ENCODE assay signal across 1 cellular context in the genomic region with DNA sequence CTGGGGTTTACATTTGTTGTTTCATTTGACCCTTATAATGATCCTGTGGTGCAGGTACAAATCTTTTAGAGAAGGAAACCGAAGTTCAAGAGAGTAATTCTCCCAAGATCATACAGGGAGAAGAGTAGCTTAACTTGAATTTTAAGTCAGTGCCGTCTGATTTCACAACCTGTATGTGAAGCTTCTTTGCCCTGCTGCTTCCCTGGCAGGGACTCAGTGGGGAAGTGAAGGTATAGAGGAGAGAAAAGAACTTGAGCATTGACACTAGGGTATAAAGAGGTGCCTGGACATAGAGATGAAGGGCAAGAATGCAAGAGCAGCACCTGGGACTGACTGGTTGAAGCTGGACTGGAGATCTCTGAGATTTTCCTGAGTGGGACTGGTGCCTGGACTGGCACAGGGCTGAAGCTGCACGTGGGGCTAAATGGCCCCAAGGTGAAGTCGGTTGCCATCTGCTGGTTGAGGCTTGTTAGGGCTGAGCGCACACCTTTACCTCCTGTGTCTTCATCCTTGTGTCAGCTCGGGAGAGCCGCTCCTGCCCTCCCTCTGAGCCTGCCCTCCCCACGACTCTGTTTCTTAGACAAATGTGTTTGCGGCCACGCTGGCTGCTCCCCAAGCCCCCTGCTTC.
TF ChIP-seq lines count a peak whose summit lies in the region.

No MANE protein-coding gene starts in this region.

TF ChIP-seq in HepG2, 621 proteins besides CTCF, POLR2A, EP300 and RAD21 (continues in another document):
- TF ChIP-seq ZNF547 (CRISPR knock-in tag; IDR thresholded peaks at IDR 0.05) = no peak
- no peak for TF ChIP-seq ZNF616 (CRISPR knock-in tag; IDR thresholded peaks at IDR 0.05; ENCODE audit: low read depth)
- no peak for TF ChIP-seq ZNF883 (CRISPR knock-in tag; IDR thresholded peaks at IDR 0.05; ENCODE audit: not compliant biosample characterization)
- TF ChIP-seq, protein P1, sequence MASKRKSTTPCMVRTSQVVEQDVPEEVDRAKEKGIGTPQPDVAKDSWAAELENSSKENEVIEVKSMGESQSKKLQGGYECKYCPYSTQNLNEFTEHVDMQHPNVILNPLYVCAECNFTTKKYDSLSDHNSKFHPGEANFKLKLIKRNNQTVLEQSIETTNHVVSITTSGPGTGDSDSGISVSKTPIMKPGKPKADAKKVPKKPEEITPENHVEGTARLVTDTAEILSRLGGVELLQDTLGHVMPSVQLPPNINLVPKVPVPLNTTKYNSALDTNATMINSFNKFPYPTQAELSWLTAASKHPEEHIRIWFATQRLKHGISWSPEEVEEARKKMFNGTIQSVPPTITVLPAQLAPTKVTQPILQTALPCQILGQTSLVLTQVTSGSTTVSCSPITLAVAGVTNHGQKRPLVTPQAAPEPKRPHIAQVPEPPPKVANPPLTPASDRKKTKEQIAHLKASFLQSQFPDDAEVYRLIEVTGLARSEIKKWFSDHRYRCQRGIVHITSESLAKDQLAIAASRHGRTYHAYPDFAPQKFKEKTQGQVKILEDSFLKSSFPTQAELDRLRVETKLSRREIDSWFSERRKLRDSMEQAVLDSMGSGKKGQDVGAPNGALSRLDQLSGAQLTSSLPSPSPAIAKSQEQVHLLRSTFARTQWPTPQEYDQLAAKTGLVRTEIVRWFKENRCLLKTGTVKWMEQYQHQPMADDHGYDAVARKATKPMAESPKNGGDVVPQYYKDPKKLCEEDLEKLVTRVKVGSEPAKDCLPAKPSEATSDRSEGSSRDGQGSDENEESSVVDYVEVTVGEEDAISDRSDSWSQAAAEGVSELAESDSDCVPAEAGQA (IDR thresholded peaks at IDR 0.05; ENCODE audit: low read depth) = no peak
- TF ChIP-seq, protein P1 (CRISPR knock-in tag; IDR thresholded peaks at IDR 0.05; ENCODE audit: borderline replicate concordance) = no peak
- TF ChIP-seq ZNF782 (CRISPR knock-in tag; IDR thresholded peaks at IDR 0.05; ENCODE audit: borderline replicate concordance) = no peak; the same call in 1 of the 2 replicates
- TF ChIP-seq ZBTB7A (CRISPR knock-in tag; IDR thresholded peaks at IDR 0.05) = no peak
- TF ChIP-seq ZNF33B (CRISPR knock-in tag; IDR thresholded peaks at IDR 0.05) = no peak
- TF ChIP-seq ZNF34 (CRISPR knock-in tag; IDR thresholded peaks at IDR 0.05; ENCODE audit: borderline replicate concordance) = no peak
- TF ChIP-seq, protein P2, sequence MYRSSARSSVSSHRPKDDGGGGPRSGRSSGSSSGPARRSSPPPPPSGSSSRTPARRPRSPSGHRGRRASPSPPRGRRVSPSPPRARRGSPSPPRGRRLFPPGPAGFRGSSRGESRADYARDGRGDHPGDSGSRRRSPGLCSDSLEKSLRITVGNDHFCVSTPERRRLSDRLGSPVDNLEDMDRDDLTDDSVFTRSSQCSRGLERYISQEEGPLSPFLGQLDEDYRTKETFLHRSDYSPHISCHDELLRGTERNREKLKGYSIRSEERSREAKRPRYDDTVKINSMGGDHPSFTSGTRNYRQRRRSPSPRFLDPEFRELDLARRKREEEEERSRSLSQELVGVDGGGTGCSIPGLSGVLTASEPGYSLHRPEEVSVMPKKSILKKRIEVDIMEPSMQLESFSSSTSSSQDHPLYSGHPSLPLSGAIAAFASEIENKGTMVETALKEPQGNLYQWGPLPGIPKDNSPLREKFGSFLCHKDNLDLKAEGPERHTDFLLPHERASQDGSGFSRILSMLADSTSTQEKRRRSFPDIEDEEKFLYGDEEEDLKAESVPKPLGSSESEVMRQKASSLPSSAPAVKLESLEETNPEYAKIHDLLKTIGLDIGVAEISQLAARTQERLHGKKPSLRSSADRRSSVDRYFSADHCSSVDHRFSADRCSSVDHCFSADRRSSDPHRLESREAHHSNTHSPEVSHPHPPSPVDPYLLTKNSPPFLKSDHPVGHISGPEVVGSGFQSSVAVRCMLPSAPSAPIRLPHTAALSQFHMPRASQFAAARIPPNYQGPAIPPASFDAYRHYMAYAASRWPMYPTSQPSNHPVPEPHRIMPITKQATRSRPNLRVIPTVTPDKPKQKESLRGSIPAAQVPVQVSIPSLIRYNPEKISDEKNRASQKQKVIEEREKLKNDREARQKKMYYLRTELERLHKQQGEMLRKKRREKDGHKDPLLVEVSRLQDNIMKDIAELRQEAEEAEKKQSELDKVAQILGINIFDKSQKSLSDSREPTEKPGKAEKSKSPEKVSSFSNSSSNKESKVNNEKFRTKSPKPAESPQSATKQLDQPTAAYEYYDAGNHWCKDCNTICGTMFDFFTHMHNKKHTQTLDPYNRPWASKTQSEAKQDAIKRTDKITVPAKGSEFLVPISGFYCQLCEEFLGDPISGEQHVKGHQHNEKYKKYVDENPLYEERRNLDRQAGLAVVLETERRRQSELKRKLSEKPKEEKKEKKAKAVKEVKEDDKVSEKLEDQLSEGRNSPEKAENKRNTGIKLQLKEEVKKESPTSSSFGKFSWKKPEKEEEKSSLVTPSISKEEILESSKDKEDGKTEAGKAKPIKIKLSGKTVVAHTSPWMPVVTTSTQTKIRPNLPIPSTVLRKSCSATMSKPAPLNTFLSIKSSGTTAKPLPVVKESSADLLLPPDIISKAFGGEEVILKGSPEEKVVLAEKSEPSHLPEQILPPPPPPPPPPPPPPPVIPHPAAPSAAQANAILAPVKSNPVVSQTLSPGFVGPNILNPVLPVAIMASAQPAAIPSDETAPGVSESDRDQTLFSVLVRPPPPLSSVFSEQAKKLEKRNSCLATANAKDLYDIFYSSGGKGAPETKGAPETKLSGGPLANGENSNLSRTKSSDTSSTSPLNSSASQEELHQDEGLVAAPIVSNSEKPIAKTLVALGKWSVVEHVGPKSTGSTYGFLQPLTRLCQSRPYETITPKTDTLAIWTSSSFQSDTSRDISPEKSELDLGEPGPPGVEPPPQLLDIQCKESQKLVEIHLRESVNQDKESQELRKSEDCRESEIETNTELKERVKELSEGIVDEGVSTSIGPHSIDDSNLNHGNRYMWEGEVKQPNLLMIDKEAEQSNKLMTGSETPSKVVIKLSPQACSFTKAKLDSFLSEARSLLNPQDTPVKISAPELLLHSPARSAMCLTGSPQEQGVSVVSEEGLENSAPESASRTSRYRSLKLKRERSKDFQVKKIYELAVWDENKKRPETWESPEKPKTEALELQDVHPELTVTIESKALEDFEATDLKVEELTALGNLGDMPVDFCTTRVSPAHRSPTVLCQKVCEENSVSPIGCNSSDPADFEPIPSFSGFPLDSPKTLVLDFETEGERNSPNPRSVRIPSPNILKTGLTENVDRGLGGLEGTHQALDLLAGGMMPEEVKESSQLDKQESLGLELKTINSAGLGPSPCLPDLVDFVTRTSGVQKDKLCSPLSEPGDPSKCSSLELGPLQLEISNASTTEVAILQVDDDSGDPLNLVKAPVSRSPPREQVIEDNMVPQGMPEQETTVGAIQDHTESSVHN (CRISPR knock-in tag; IDR thresholded peaks at IDR 0.05) = no peak
- no peak for TF ChIP-seq ZNF24 (IDR thresholded peaks at IDR 0.05)
- TF ChIP-seq FOXO1 (CRISPR knock-in tag; IDR thresholded peaks at IDR 0.05) = no peak
- 0 out of 2 replicates have a peak, but pooled peaks have one; percentile 29 for TF ChIP-seq ZNF891 (CRISPR knock-in tag; IDR thresholded peaks at IDR 0.05)
- no peak for TF ChIP-seq SMAD9 (CRISPR knock-in tag; IDR thresholded peaks at IDR 0.05)
- no peak; the same call in 1 of the 2 replicates for TF ChIP-seq TGIF2 (CRISPR knock-in tag; IDR thresholded peaks at IDR 0.05)
- no peak for TF ChIP-seq SIN3B (IDR thresholded peaks at IDR 0.05; ENCODE audit: low read length)
- TF ChIP-seq ZNF605 (CRISPR knock-in tag; IDR thresholded peaks at IDR 0.05) = no peak
- no peak for TF ChIP-seq ZNF777 (CRISPR knock-in tag; IDR thresholded peaks at IDR 0.05)
- TF ChIP-seq, protein P3, sequence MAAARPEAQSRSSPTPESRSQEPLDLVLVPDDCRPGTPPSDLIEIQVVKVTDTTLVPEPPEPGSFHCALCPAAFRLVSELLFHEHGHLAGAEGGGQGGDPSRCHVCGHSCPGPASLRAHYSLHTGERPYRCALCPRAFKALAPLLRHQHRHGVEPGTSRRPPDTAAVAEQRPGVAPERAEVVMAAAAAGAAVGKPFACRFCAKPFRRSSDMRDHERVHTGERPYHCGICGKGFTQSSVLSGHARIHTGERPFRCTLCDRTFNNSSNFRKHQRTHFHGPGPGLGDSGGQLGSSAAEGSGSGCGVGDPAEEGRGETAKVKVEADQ (CRISPR knock-in tag; IDR thresholded peaks at IDR 0.05; ENCODE audit: borderline replicate concordance) = no peak
- TF ChIP-seq, protein P4, sequence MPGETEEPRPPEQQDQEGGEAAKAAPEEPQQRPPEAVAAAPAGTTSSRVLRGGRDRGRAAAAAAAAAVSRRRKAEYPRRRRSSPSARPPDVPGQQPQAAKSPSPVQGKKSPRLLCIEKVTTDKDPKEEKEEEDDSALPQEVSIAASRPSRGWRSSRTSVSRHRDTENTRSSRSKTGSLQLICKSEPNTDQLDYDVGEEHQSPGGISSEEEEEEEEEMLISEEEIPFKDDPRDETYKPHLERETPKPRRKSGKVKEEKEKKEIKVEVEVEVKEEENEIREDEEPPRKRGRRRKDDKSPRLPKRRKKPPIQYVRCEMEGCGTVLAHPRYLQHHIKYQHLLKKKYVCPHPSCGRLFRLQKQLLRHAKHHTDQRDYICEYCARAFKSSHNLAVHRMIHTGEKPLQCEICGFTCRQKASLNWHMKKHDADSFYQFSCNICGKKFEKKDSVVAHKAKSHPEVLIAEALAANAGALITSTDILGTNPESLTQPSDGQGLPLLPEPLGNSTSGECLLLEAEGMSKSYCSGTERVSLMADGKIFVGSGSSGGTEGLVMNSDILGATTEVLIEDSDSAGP (CRISPR knock-in tag; IDR thresholded peaks at IDR 0.05; ENCODE audit: borderline replicate concordance) = 0 out of 2 replicates have a peak, but pooled peaks have one; percentile 8
- TF ChIP-seq ZEB1 (IDR thresholded peaks at IDR 0.05; ENCODE audit: insufficient replicate concordance, low read depth) = no peak
- TF ChIP-seq GATA4 (IDR thresholded peaks at IDR 0.05; ENCODE audit: borderline replicate concordance, low read depth) = no peak
- TF ChIP-seq, protein P5, sequence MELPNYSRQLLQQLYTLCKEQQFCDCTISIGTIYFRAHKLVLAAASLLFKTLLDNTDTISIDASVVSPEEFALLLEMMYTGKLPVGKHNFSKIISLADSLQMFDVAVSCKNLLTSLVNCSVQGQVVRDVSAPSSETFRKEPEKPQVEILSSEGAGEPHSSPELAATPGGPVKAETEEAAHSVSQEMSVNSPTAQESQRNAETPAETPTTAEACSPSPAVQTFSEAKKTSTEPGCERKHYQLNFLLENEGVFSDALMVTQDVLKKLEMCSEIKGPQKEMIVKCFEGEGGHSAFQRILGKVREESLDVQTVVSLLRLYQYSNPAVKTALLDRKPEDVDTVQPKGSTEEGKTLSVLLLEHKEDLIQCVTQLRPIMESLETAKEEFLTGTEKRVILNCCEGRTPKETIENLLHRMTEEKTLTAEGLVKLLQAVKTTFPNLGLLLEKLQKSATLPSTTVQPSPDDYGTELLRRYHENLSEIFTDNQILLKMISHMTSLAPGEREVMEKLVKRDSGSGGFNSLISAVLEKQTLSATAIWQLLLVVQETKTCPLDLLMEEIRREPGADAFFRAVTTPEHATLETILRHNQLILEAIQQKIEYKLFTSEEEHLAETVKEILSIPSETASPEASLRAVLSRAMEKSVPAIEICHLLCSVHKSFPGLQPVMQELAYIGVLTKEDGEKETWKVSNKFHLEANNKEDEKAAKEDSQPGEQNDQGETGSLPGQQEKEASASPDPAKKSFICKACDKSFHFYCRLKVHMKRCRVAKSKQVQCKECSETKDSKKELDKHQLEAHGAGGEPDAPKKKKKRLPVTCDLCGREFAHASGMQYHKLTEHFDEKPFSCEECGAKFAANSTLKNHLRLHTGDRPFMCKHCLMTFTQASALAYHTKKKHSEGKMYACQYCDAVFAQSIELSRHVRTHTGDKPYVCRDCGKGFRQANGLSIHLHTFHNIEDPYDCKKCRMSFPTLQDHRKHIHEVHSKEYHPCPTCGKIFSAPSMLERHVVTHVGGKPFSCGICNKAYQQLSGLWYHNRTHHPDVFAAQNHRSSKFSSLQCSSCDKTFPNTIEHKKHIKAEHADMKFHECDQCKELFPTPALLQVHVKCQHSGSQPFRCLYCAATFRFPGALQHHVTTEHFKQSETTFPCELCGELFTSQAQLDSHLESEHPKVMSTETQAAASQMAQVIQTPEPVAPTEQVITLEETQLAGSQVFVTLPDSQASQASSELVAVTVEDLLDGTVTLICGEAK (IDR thresholded peaks at IDR 0.05) = no peak
- TF ChIP-seq, protein P5 (CRISPR knock-in tag; IDR thresholded peaks at IDR 0.05) = no peak
- no peak for TF ChIP-seq HHEX (CRISPR knock-in tag; IDR thresholded peaks at IDR 0.05)
- no peak for TF ChIP-seq BRD4 (CRISPR knock-in tag; IDR thresholded peaks at IDR 0.05)
